Comparison of ENCODE assay signal across 18 cellular contexts in the genomic region with DNA sequence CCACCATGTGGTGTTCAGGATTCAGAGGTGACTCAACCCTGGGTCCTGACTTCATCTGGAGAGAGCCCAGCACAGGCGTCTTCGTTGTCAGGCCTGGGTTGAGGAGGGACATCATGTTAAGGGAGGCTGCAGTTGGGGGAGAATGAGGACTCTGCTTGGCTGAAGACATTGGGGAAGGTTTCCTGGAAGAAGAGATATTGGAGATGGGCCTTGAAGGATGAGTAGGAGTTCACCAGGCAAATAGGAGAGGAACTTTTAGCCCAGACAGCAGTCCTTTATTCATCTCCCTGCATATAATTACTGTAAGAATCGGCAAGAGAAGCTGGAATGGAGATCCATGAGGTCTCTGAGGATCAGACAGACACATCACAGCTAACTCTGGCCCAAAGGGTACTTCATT. TPM values are rescaled to one million over a fixed set of nuclear protein-coding genes. Genes with fewer than 3 reads are reported as not detected.
DNase-seq lines count a peak whose midpoint lies in the region; ATAC-seq and TF ChIP-seq lines count a peak whose summit lies in the region.
"Had no signal": no experiment of that assay in that cellular context is flagged by ENCODE, and none has a peak within 500 bp of the region (broad histone marks: within the 10 kb centered on the region; RNA-seq: fewer than 3 reads in every experiment).

No MANE protein-coding gene starts in this region.

- no peak for TF ChIP-seq CTCF in tibial artery (IDR thresholded peaks at IDR 0.05)
- TF ChIP-seq CTCF in GM20000 (IDR thresholded peaks at IDR 0.05; ENCODE audit: extremely low read depth, missing control alignments), result no peak

- peaks cover 35 to 78% (median 58%) of the 10 kb centered on the region in 4 donors for H3K4me1 Mint-ChIP-seq in CD4-positive, CD25-positive, alpha-beta regulatory T cell
- peaks cover 54% of the 10 kb centered on the region for H3K4me1 Mint-ChIP-seq in activated T-helper 17 cell treated with anti-CD3 and anti-CD28 coated beads, Interleukin-2, amount 50 U/mL, for 72 hours
- peaks cover 56 to 59% of the 10 kb centered on the region in 2 donors for H3K4me1 Mint-ChIP-seq in natural killer cell treated with Interleukin-12 subunit alpha and Interleukin-12 subunit beta and Interleukin-15 and Interleukin-18, amount 100 ng/mL, for 72 hours (ENCODE audit: low read depth in 2 of 2)
- H3K4me1 Mint-ChIP-seq: WTC11 had no signal

- H3K9me3 ChIP-seq in CD4-positive, CD25-positive, alpha-beta regulatory T cell (ENCODE audit: control insufficient read depth in 2 of 2, low read length in 2 of 2), result no peaks in the 10 kb centered on the region
- H3K9me3 ChIP-seq in tibial artery, result no peaks in the 10 kb centered on the region
- H3K9me3 ChIP-seq: ascending aorta had no signal

- DNase-seq in CD4-positive, CD25-positive, alpha-beta regulatory T cell, result no peak
- DNase-seq in HCEC 1CT, result peak; percentile 15
- no peak for DNase-seq in natural killer cell treated with Interleukin-12 subunit alpha and Interleukin-12 subunit beta and Interleukin-15 and Interleukin-18, amount 100 ng/mL, for 72 hours (ENCODE audit: low spot score)
- no peak for DNase-seq in tibial artery
- no peak for DNase-seq in GM20000 (ENCODE audit: low spot score)
- DNase-seq: activated gamma-delta T cell treated with Interleukin-2 at 50 U/mL for 16 hours; effector CD4-positive, alpha-beta T cell; left ventricle myocardium superior; NCI-H526 treated with DMSO at 0.1 percent for 48 hours had no signal

- peaks cover 0 to 4% (median 0%) of the 10 kb centered on the region in 7 donors for H3K9me3 Mint-ChIP-seq in CD4-positive, CD25-positive, alpha-beta regulatory T cell
- H3K9me3 Mint-ChIP-seq in activated T-helper 17 cell treated with anti-CD3 and anti-CD28 coated beads, Interleukin-2, amount 50 U/mL, for 72 hours, result peaks cover 4% of the 10 kb centered on the region
- peaks cover 4% of the 10 kb centered on the region for H3K9me3 Mint-ChIP-seq in natural killer cell treated with Interleukin-12 subunit alpha and Interleukin-12 subunit beta and Interleukin-15 and Interleukin-18, amount 100 ng/mL, for 72 hours

- H3K27ac ChIP-seq in CD4-positive, CD25-positive, alpha-beta regulatory T cell (ENCODE audit: insufficient read depth, low read length, poor library complexity, severe bottlenecking), result no peak overlapping the region
- H3K27ac ChIP-seq in tibial artery, result no peak overlapping the region
- H3K27ac ChIP-seq: ascending aorta, parathyroid adenoma had no signal

- H3K27me3 ChIP-seq in CD4-positive, CD25-positive, alpha-beta regulatory T cell (ENCODE audit: control insufficient read depth, insufficient read depth, low read length), result no peaks in the 10 kb centered on the region
- H3K27me3 ChIP-seq in tibial artery, result peaks cover 0 to 5% of the 10 kb centered on the region in 2 donors
- H3K27me3 ChIP-seq: ascending aorta had no signal

- intact Hi-C loops in tibial artery (cut with DNase I; ENCODE audit: low total_unique reads), result no loop called here

- H3K27ac Mint-ChIP-seq in CD4-positive, CD25-positive, alpha-beta regulatory T cell, result peak overlapping the region; percentile 15 to 46 (median 25)
- H3K27ac Mint-ChIP-seq in activated T-helper 17 cell treated with anti-CD3 and anti-CD28 coated beads, Interleukin-2, amount 50 U/mL, for 72 hours, result peak overlapping the region; percentile 77
- H3K27ac Mint-ChIP-seq in natural killer cell treated with Interleukin-12 subunit alpha and Interleukin-12 subunit beta and Interleukin-15 and Interleukin-18, amount 100 ng/mL, for 72 hours, result peak overlapping the region; percentile 47 to 72
- H3K27ac Mint-ChIP-seq: stimulated activated naive CD8-positive, alpha-beta T cell treated with anti-CD3 and anti-CD28 coated beads, Interleukin-15, Interleukin-2, amounts not matched to agents 100 ng/mL and 50 ng/mL, for 24 hours; type B pancreatic cell; WTC11 had no signal

- H3K4me1 ChIP-seq in CD4-positive, CD25-positive, alpha-beta regulatory T cell (ENCODE audit: control insufficient read depth, insufficient read depth, low read length, poor library complexity, severe bottlenecking), result peaks cover 36% of the 10 kb centered on the region
- H3K4me1 ChIP-seq in tibial artery, result no peaks in the 10 kb centered on the region
- H3K4me1 ChIP-seq: ascending aorta had no signal

- H3K4me3 Mint-ChIP-seq in CD4-positive, CD25-positive, alpha-beta regulatory T cell, result peak overlapping the region in 2 of 4 donors; percentile 16 to 30
- H3K4me3 Mint-ChIP-seq in activated T-helper 17 cell treated with anti-CD3 and anti-CD28 coated beads, Interleukin-2, amount 50 U/mL, for 72 hours, result no peak overlapping the region
- no peak overlapping the region for H3K4me3 Mint-ChIP-seq in natural killer cell treated with Interleukin-12 subunit alpha and Interleukin-12 subunit beta and Interleukin-15 and Interleukin-18, amount 100 ng/mL, for 72 hours
- H3K4me3 Mint-ChIP-seq: stimulated activated naive CD8-positive, alpha-beta T cell treated with anti-CD3 and anti-CD28 coated beads, Interleukin-15, Interleukin-2, amounts not matched to agents 100 ng/mL and 50 ng/mL, for 24 hours; type B pancreatic cell; WTC11 had no signal

- H3K36me3 Mint-ChIP-seq in CD4-positive, CD25-positive, alpha-beta regulatory T cell, result peaks cover 31% of the 10 kb centered on the region
- H3K36me3 Mint-ChIP-seq in activated T-helper 17 cell treated with anti-CD3 and anti-CD28 coated beads, Interleukin-2, amount 50 U/mL, for 72 hours (ENCODE audit: low read depth), result peaks cover 61% of the 10 kb centered on the region
- H3K36me3 Mint-ChIP-seq in natural killer cell treated with Interleukin-12 subunit alpha and Interleukin-12 subunit beta and Interleukin-15 and Interleukin-18, amount 100 ng/mL, for 72 hours, result peaks cover 17% of the 10 kb centered on the region
- H3K36me3 Mint-ChIP-seq: type B pancreatic cell had no signal

- no peaks in the 10 kb centered on the region for H3K27me3 Mint-ChIP-seq in CD4-positive, CD25-positive, alpha-beta regulatory T cell
- H3K27me3 Mint-ChIP-seq in activated T-helper 17 cell treated with anti-CD3 and anti-CD28 coated beads, Interleukin-2, amount 50 U/mL, for 72 hours, result no peaks in the 10 kb centered on the region
- no peaks in the 10 kb centered on the region for H3K27me3 Mint-ChIP-seq in natural killer cell treated with Interleukin-12 subunit alpha and Interleukin-12 subunit beta and Interleukin-15 and Interleukin-18, amount 100 ng/mL, for 72 hours
- H3K27me3 Mint-ChIP-seq: stimulated activated naive CD8-positive, alpha-beta T cell treated with anti-CD3 and anti-CD28 coated beads, Interleukin-15, Interleukin-2, amounts not matched to agents 100 ng/mL and 50 ng/mL, for 24 hours had no signal

- peaks cover 13% of the 10 kb centered on the region for H3K36me3 ChIP-seq in CD4-positive, CD25-positive, alpha-beta regulatory T cell (ENCODE audit: control insufficient read depth, insufficient read depth, low read length)
- no peaks in the 10 kb centered on the region for H3K36me3 ChIP-seq in tibial artery
- H3K36me3 ChIP-seq: ascending aorta had no signal

- no peak for ATAC-seq in CD4-positive, CD25-positive, alpha-beta regulatory T cell (ENCODE audit: low read depth in 2 of 2)
- no peak for ATAC-seq in activated T-helper 17 cell treated with anti-CD3 and anti-CD28 coated beads, Interleukin-2, amount 50 U/mL, for 72 hours (replicated peaks)
- ATAC-seq in natural killer cell treated with Interleukin-12 subunit alpha and Interleukin-12 subunit beta and Interleukin-15 and Interleukin-18, amount 100 ng/mL, for 72 hours, result no peak
- ATAC-seq in GM18870 (IDR thresholded peaks at IDR 0.05; ENCODE audit: unreplicated experiment), result no peak
- no peak for ATAC-seq in HG03520 (IDR thresholded peaks at IDR 0.05; ENCODE audit: unreplicated experiment)
- ATAC-seq: left ventricle myocardium superior, sciatic nerve, WTC11 had no signal

- H3K4me3 ChIP-seq in CD4-positive, CD25-positive, alpha-beta regulatory T cell (ENCODE audit: low read depth, low read length), result no peak overlapping the region
- H3K4me3 ChIP-seq in tibial artery, result no peak overlapping the region
- H3K4me3 ChIP-seq: ascending aorta had no signal

RNA-seq across cellular contexts. Expression of a gene that starts 38.9 kb away (rescaled TPM):
- total RNA-seq in CD4-positive, CD25-positive, alpha-beta regulatory T cell, result 117 TPM
- 10 to 100 TPM; 14.8 to 24.2 (median 21.8) TPM for polyA plus RNA-seq in CD4-positive, CD25-positive, alpha-beta regulatory T cell
- total RNA-seq in activated T-helper 17 cell treated with anti-CD3 and anti-CD28 coated beads, Interleukin-2, amount 50 U/mL, for 72 hours, result 100 to 1,000 TPM; 110 to 114 TPM
- total RNA-seq in natural killer cell treated with Interleukin-12 subunit alpha and Interleukin-12 subunit beta and Interleukin-15 and Interleukin-18, amount 100 ng/mL, for 72 hours, result 100 to 1,000 TPM; 166 to 167 TPM

RNA-seq across cellular contexts. Expression of a gene that starts 44.1 kb away (rescaled TPM):
- 46.2 TPM for total RNA-seq in CD4-positive, CD25-positive, alpha-beta regulatory T cell
- 10 to 100 TPM; 19.5 to 26.5 (median 22.1) TPM for polyA plus RNA-seq in CD4-positive, CD25-positive, alpha-beta regulatory T cell
- 10 to 100 TPM; 21.1 to 21.2 TPM for total RNA-seq in activated T-helper 17 cell treated with anti-CD3 and anti-CD28 coated beads, Interleukin-2, amount 50 U/mL, for 72 hours
- 10 to 100 TPM; 15.2 to 17.8 TPM for total RNA-seq in natural killer cell treated with Interleukin-12 subunit alpha and Interleukin-12 subunit beta and Interleukin-15 and Interleukin-18, amount 100 ng/mL, for 72 hours
- total RNA-seq: ascending aorta had no signal

Comparison
In these comparisons a context has a peak if more than half of its experiments do, and no peak if none do; other contexts are left out.
1. H3K27ac Mint-ChIP-seq: peak in every context shown above with its lines; median percentile 77 in activated T-helper 17 cell treated with anti-CD3 and anti-CD28 coated beads, Interleukin-2, amount 50 U/mL, for 72 hours; 60 in natural killer cell treated with Interleukin-12 subunit alpha and Interleukin-12 subunit beta and Interleukin-15 and Interleukin-18, amount 100 ng/mL, for 72 hours; 25 in CD4-positive, CD25-positive, alpha-beta regulatory T cell.